In the genomic region with DNA sequence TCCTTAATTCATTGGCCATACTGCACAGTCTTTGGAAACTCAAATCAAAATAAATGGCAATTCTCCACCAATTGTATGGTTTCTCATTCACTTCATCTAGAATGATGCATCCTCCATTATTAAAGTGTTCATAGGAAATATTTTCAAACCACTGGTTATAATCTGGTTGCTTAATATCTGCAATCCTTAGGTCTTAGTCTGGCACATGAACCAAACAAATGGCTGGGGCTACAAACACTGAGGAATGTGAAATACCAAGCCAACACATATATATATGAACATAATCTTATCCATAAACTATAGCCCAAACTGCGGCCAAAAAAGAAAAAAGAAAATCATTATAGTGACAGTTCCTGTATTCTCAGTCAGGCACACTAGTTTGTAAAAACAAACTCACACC, we compare ENCODE assay signal across 21 cellular contexts. TPM values are rescaled to one million over a fixed set of nuclear protein-coding genes. Genes with fewer than 3 reads are reported as not detected.
DNase-seq lines count a peak whose midpoint lies in the region; ATAC-seq and TF ChIP-seq lines count a peak whose summit lies in the region.
"Had no signal": no experiment of that assay in that cellular context is flagged by ENCODE, and none has a peak within 500 bp of the region (broad histone marks: within the 10 kb centered on the region; RNA-seq: fewer than 3 reads in every experiment).

No MANE protein-coding gene starts in this region.

- no peak for TF ChIP-seq CTCF in fibroblast of pulmonary artery (IDR thresholded peaks at IDR 0.05; ENCODE audit: low read length, missing control alignments)
- no peak for TF ChIP-seq CTCF in prostate gland (IDR thresholded peaks at IDR 0.05)

- peaks cover 71% of the 10 kb centered on the region for H3K36me3 Mint-ChIP-seq in activated T-helper 17 cell treated with anti-CD3 and anti-CD28 coated beads, Interleukin-2, amount 50 U/mL, for 72 hours (ENCODE audit: low read depth)

- H3K9ac ChIP-seq in skeletal muscle satellite cell (ENCODE audit: low read depth, low read length) = peak overlapping the region; percentile 41

- peak overlapping the region; percentile 37 for H3K27ac Mint-ChIP-seq in activated T-helper 17 cell treated with anti-CD3 and anti-CD28 coated beads, Interleukin-2, amount 50 U/mL, for 72 hours
- H3K27ac Mint-ChIP-seq: activated CD4-positive, alpha-beta memory T cell treated with anti-CD3 and anti-CD28 coated beads, Interleukin-2, amount 10 ng/mL, durations not matched to agents 7 days and 5 days; stimulated activated naive B cell treated with anti-CD40 and anti-IgM and Interleukin-4, amounts not matched to agents 10 μg/mL and 1 μg/mL and 100 μg/mL, for 72 hours had no signal

- H3K4me1 Mint-ChIP-seq in activated T-helper 17 cell treated with anti-CD3 and anti-CD28 coated beads, Interleukin-2, amount 50 U/mL, for 72 hours = peaks cover 18% of the 10 kb centered on the region

- TF ChIP-seq POLR2A in prostate gland (IDR thresholded peaks at IDR 0.05) = no peak

- H3K27me3 ChIP-seq in skeletal muscle satellite cell (ENCODE audit: control insufficient read depth, insufficient read depth, low read length) (no peaks in the 10 kb centered on the region), prostate gland (replicated peaks; ENCODE audit: insufficient read depth) (no peaks in the 10 kb centered on the region)
- H3K27me3 ChIP-seq: uterus had no signal

- no peak overlapping the region for H3K4me3 Mint-ChIP-seq in activated T-helper 17 cell treated with anti-CD3 and anti-CD28 coated beads, Interleukin-2, amount 50 U/mL, for 72 hours
- H3K4me3 Mint-ChIP-seq: activated CD4-positive, alpha-beta memory T cell treated with anti-CD3 and anti-CD28 coated beads, Interleukin-2, amount 10 ng/mL, durations not matched to agents 7 days and 5 days; nephron progenitor cell; stimulated activated naive B cell treated with anti-CD40 and anti-IgM and Interleukin-4, amounts not matched to agents 10 μg/mL and 1 μg/mL and 100 μg/mL, for 72 hours had no signal

- no peaks in the 10 kb centered on the region for H3K9me3 ChIP-seq in skeletal muscle satellite cell (replicated peaks; ENCODE audit: low read length)
- H3K9me3 ChIP-seq in prostate gland = no peaks in the 10 kb centered on the region
- H3K9me3 ChIP-seq: left ventricle myocardium inferior, uterus had no signal

- ATAC-seq in activated T-helper 17 cell treated with anti-CD3 and anti-CD28 coated beads, Interleukin-2, amount 50 U/mL, for 72 hours (replicated peaks) = no peak
- ATAC-seq in GM18867 (IDR thresholded peaks at IDR 0.05; ENCODE audit: unreplicated experiment) = no peak
- ATAC-seq: GM12878; stimulated activated naive B cell treated with anti-CD40 and anti-IgM and Interleukin-4, amounts not matched to agents 10 μg/mL and 1 μg/mL and 100 μg/mL, for 72 hours had no signal

- intact Hi-C loops in prostate gland (cut with DNase I) = no loop called here

- H3K4me1 ChIP-seq in skeletal muscle satellite cell (ENCODE audit: control insufficient read depth, insufficient read depth, low read length) (peaks cover 29% of the 10 kb centered on the region), prostate gland (replicated peaks) (no peaks in the 10 kb centered on the region)
- H3K4me1 ChIP-seq: uterus had no signal

- no peaks in the 10 kb centered on the region for H3K27me3 Mint-ChIP-seq in activated T-helper 17 cell treated with anti-CD3 and anti-CD28 coated beads, Interleukin-2, amount 50 U/mL, for 72 hours
- H3K27me3 Mint-ChIP-seq: activated CD4-positive, alpha-beta memory T cell treated with anti-CD3 and anti-CD28 coated beads, Interleukin-2, amount 10 ng/mL, durations not matched to agents 7 days and 5 days; stimulated activated naive B cell treated with anti-CD40 and anti-IgM and Interleukin-4, amounts not matched to agents 10 μg/mL and 1 μg/mL and 100 μg/mL, for 72 hours had no signal

- 97% methylated on average over 1 of the region's 1 CpG for WGBS in prostate gland

- peak; percentile 35 for DNase-seq in EL
- DNase-seq in fibroblast of pulmonary artery (ENCODE audit: low read depth) = peak; percentile 44
- DNase-seq in prostate gland (ENCODE audit: low spot score) = no peak
- DNase-seq in activated CD4-positive, alpha-beta T cell treated with anti-CD3 and anti-CD28 coated beads, Interleukin-2, amount 50 U/mL, for 1 hour = no peak
- DNase-seq: activated CD4-positive, alpha-beta memory T cell treated with anti-CD3 and anti-CD28 coated beads, Interleukin-2, amount 10 ng/mL, durations not matched to agents 7 days and 5 days; activated CD4-positive, CD25-positive, alpha-beta regulatory T cell; activated naive CD4-positive, alpha-beta T cell; cerebellar nuclear complex; effector CD4-positive, alpha-beta T cell; Kasumi-1; left ventricle myocardium inferior; NCI-H187 treated with DMSO at 0.1 percent for 48 hours; nephron progenitor cell; SHP77; stimulated activated CD4-positive, alpha-beta T cell treated with anti-CD3 and anti-CD28 coated beads, Interleukin-2, amount 100 ng/mL, for 24 hours; stimulated activated naive B cell treated with anti-CD40 and anti-IgM and Interleukin-4, amounts not matched to agents 10 μg/mL and 1 μg/mL and 100 μg/mL, for 72 hours; uterus had no signal

- no peaks in the 10 kb centered on the region for H3K9me3 Mint-ChIP-seq in activated T-helper 17 cell treated with anti-CD3 and anti-CD28 coated beads, Interleukin-2, amount 50 U/mL, for 72 hours
- H3K9me3 Mint-ChIP-seq: activated CD4-positive, alpha-beta memory T cell treated with anti-CD3 and anti-CD28 coated beads, Interleukin-2, amount 10 ng/mL, durations not matched to agents 7 days and 5 days; nephron progenitor cell; stimulated activated naive B cell treated with anti-CD40 and anti-IgM and Interleukin-4, amounts not matched to agents 10 μg/mL and 1 μg/mL and 100 μg/mL, for 72 hours had no signal

- no peak overlapping the region for H3K27ac ChIP-seq in prostate gland
- H3K27ac ChIP-seq: left ventricle myocardium inferior, uterus had no signal

- no peak overlapping the region for H3K4me3 ChIP-seq in fibroblast of pulmonary artery (replicated peaks; ENCODE audit: low read depth, low read length)
- H3K4me3 ChIP-seq in skeletal muscle satellite cell (ENCODE audit: low read length) = peak overlapping the region; percentile 40
- H3K4me3 ChIP-seq in prostate gland = no peak overlapping the region
- H3K4me3 ChIP-seq: GM12878, left ventricle myocardium inferior, uterus had no signal

- H3K36me3 ChIP-seq in skeletal muscle satellite cell (ENCODE audit: insufficient read depth, low read length) (peaks cover 31% of the 10 kb centered on the region), prostate gland (peaks cover 0 to 4% of the 10 kb centered on the region in 2 donors)
- H3K36me3 ChIP-seq: uterus had no signal

- H3K4me2 ChIP-seq in skeletal muscle satellite cell (ENCODE audit: low read length) = peak overlapping the region; percentile 74

RNA-seq across cellular contexts. Expression of a gene that starts 5.7 kb away (rescaled TPM):
- total RNA-seq in activated T-helper 17 cell treated with anti-CD3 and anti-CD28 coated beads, Interleukin-2, amount 50 U/mL, for 72 hours = 1 to 10 TPM; 4.9 to 7.3 TPM
- total RNA-seq in skeletal muscle satellite cell (2012; rRNA removed) = 0.44 and 1.0 TPM in 2 replicates
- 1 to 10 TPM; 2.2 to 2.4 TPM for total RNA-seq in prostate gland

RNA-seq across cellular contexts. Expression of a gene that starts 25.2 kb away (rescaled TPM):
- 100 to 1,000 TPM in 1 of 2 donors, 10 to 100 TPM in 1; 90.1 to 133 TPM for total RNA-seq in activated T-helper 17 cell treated with anti-CD3 and anti-CD28 coated beads, Interleukin-2, amount 50 U/mL, for 72 hours
- total RNA-seq in skeletal muscle satellite cell (2012; rRNA removed) = 106 and 119 TPM in 2 replicates
- total RNA-seq in prostate gland = 100 to 1,000 TPM in 1 of 2 donors, 10 to 100 TPM in 1; 98.9 to 117 TPM

RNA-seq across cellular contexts. Expression of a gene that starts 56.8 kb away (rescaled TPM):
- total RNA-seq in activated T-helper 17 cell treated with anti-CD3 and anti-CD28 coated beads, Interleukin-2, amount 50 U/mL, for 72 hours = 10 to 100 TPM; 43.9 to 50.1 TPM
- total RNA-seq in skeletal muscle satellite cell (2012; rRNA removed) = 20.0 and 26.4 TPM in 2 replicates
- 10 to 100 TPM; 38.6 to 44.3 TPM for total RNA-seq in prostate gland

Comparison
In these comparisons a context has a peak if more than half of its experiments do, and no peak if none do; other contexts are left out.
1. DNase-seq: peak in EL (single experiment) and fibroblast of pulmonary artery (single experiment); none in prostate gland (single experiment) and activated CD4-positive, alpha-beta T cell treated with anti-CD3 and anti-CD28 coated beads, Interleukin-2, amount 50 U/mL, for 1 hour (single experiment).